Comparison of ENCODE assay signal across 8 cellular contexts in genomic region chr6:100228437-100229424, GRCh38.
DNase-seq lines count a peak whose midpoint lies in the region; ATAC-seq, FAIRE-seq and TF ChIP-seq lines count a peak whose summit lies in the region.

No MANE protein-coding gene starts in this region.

- H3K79me2 ChIP-seq in HepG2 (ENCODE audit: insufficient read depth, low read length): no peaks in the 10 kb centered on the region

- H3K9ac ChIP-seq in HepG2 (ENCODE audit: insufficient read depth, low read depth, low read length): no peak overlapping the region

- H3K4me2 ChIP-seq in HepG2 (ENCODE audit: low read depth, low read length): peak overlapping the region; percentile 82

- no peaks in the 10 kb centered on the region for H3K27me3 ChIP-seq in HepG2 (ENCODE audit: control insufficient read depth in 1 of 2, insufficient read depth in 2 of 2, low read length in 2 of 2)

- POLR2A ChIA-PET in HepG2 (lab: Yijun Ruan, JAX): interaction anchor here (0.7 kb wide), 1 partner anchor 24 kb away, joined by 3 read pairs; no protein-coding TSS in a partner anchor

- TF ChIP-seq CTCF in HepG2 (CRISPR knock-in tag; IDR thresholded peaks at IDR 0.05): no peak

- FAIRE-seq in HepG2 (lab: Jason Lieb, UNC): no peak

- CTCF ChIA-PET in HepG2 (lab: Yijun Ruan, JAX; ENCODE audit: low intra/inter-chr PET ratio, low total read pairs): no interaction called here

- peak overlapping the region; percentile 0 to 33 (median 23); a peak in 4 of 6 replicates for H3K4me3 ChIP-seq in HepG2 (replicated peaks in 1 of 3; ENCODE audit: insufficient read depth in 1 of 3, low read depth in 2 of 3, low read length in 3 of 3)

- in situ Hi-C loops in HepG2 (cut with HindIII; ENCODE audit: extremely low pct_ligation_motif_present, low pct_unique_long_range_greater_than_20kb): no loop called here

- no peaks in the 10 kb centered on the region for H3K9me3 ChIP-seq in HepG2 (ENCODE audit: low read length)

- H3K27ac ChIP-seq in HepG2 (ENCODE audit: extremely low read length, insufficient read depth, low read length): no peak overlapping the region

- no peak for TF ChIP-seq RAD21 in HepG2 (CRISPR knock-in tag; IDR thresholded peaks at IDR 0.05)

- H4K20me1 ChIP-seq in HepG2 (ENCODE audit: insufficient read depth, low read length): no peaks in the 10 kb centered on the region

- DNase-seq in NCI-H2196 (lab: John Stamatoyannopoulos, UW; ENCODE audit: unreplicated experiment): peak; percentile 45
- no peak for DNase-seq in NCI-H2196 treated with DMSO at 0.1 percent for 48 hours (lab: John Stamatoyannopoulos, UW; ENCODE audit: unreplicated experiment)
- DNase-seq in NCI-H2029 (lab: John Stamatoyannopoulos, UW): peak; percentile 51
- peak; percentile 93 for DNase-seq in dermis blood vessel endothelial cell
- peak; percentile 54 for DNase-seq in HepG2 (ENCODE audit: low spot score)
- DNase-seq in stimulated activated CD4-positive, alpha-beta T cell treated with anti-CD3 and anti-CD28 coated beads, Interleukin-4, amount 100 ng/mL, for 24 hours: peak; percentile 43

- no peak for TF ChIP-seq POLR2A in HepG2 (IDR thresholded peaks at IDR 0.05; ENCODE audit: insufficient read depth in 1 of 2, low read depth in 2 of 2, low read length in 2 of 2)

- intact Hi-C loops in HepG2 (cut with micrococcal nuclease; ENCODE audit: unreplicated experiment): no loop called here

- peak; percentile 100 for ATAC-seq in HG02852 (IDR thresholded peaks at IDR 0.05; ENCODE audit: unreplicated experiment)
- peak; percentile 63 to 69 for ATAC-seq in activated CD4-positive, CD25-positive, alpha-beta regulatory T cell treated with anti-CD3 and anti-CD28 coated beads, Interleukin-2, amount 50 U/mL, for 24 hours
- ATAC-seq in HepG2: peak; percentile 100

- BruUV-seq in HepG2 (replicated peaks; lab: Mats Ljungman, UMichigan): no TSS peak

- WGBS in HepG2 (ENCODE audit: low lambda C conversion rate): 11% methylated on average over 30 of the region's 38 CpGs

- no peak overlapping the region for H2AFZ ChIP-seq in HepG2 (ENCODE audit: low read length)

- TF ChIP-seq EP300 in HepG2 (IDR thresholded peaks at IDR 0.05; ENCODE audit: low read depth in 2 of 2, low read length in 2 of 2) (no peak), HepG2 (CRISPR knock-in tag; IDR thresholded peaks at IDR 0.05; ENCODE audit: borderline replicate concordance) (no peak)

- peaks cover 11% of the 10 kb centered on the region; the same call in 1 of the 2 replicates for H3K4me1 ChIP-seq in HepG2 (ENCODE audit: insufficient read depth, low read length)

- H3K36me3 ChIP-seq in HepG2 (replicated peaks in 1 of 2; ENCODE audit: control insufficient read depth in 1 of 2, insufficient read depth in 2 of 2, low read length in 2 of 2): no peaks in the 10 kb centered on the region

TF ChIP-seq in HepG2, 621 proteins besides CTCF, POLR2A, EP300 and RAD21 (continues in another document):
- TF ChIP-seq ZNF597 (CRISPR knock-in tag; IDR thresholded peaks at IDR 0.05) (no peak), REXO4 (CRISPR knock-in tag; IDR thresholded peaks at IDR 0.05; ENCODE audit: borderline replicate concordance) (no peak), MEIS2 (CRISPR knock-in tag; IDR thresholded peaks at IDR 0.05) (peak; percentile 91), ZNF337 (CRISPR knock-in tag; IDR thresholded peaks at IDR 0.05; ENCODE audit: borderline replicate concordance, low read depth) (no peak), PHF8 (CRISPR knock-in tag; IDR thresholded peaks at IDR 0.05) (peak; percentile 22; the same call in 1 of the 2 replicates), ZNF747 (CRISPR knock-in tag; IDR thresholded peaks at IDR 0.05; ENCODE audit: borderline replicate concordance) (no peak), ZBTB49 (CRISPR knock-in tag; IDR thresholded peaks at IDR 0.05; ENCODE audit: borderline replicate concordance) (no peak), THAP7 (CRISPR knock-in tag; IDR thresholded peaks at IDR 0.05) (no peak), IKZF1 (IDR thresholded peaks at IDR 0.05) (no peak), PHF21A (CRISPR knock-in tag; IDR thresholded peaks at IDR 0.05) (peak; percentile 40; the same call in 1 of the 2 replicates), ZNF7 (CRISPR knock-in tag; IDR thresholded peaks at IDR 0.05) (no peak), GATAD2A (CRISPR knock-in tag; IDR thresholded peaks at IDR 0.05) (no peak), FOXO1 (CRISPR knock-in tag; IDR thresholded peaks at IDR 0.05) (0 out of 2 replicates have a peak, but pooled peaks have one; percentile 24), ZGPAT (CRISPR knock-in tag; IDR thresholded peaks at IDR 0.05) (peak; percentile 43; the same call in 1 of the 2 replicates), ZNF382 (CRISPR knock-in tag; IDR thresholded peaks at IDR 0.05; ENCODE audit: borderline replicate concordance) (no peak), HNF4G (IDR thresholded peaks at IDR 0.05; ENCODE audit: borderline replicate concordance, low read depth, low read length) (no peak), HNF4G (CRISPR knock-in tag; IDR thresholded peaks at IDR 0.05; ENCODE audit: borderline replicate concordance, low read depth) (no peak), ZNF850 (CRISPR knock-in tag; conservative IDR thresholded peaks at IDR 0.05) (no peak), GABPB1 (CRISPR knock-in tag; IDR thresholded peaks at IDR 0.05) (peak; percentile 68), ATF1 (CRISPR knock-in tag; IDR thresholded peaks at IDR 0.05) (no peak), ZBTB43 (CRISPR knock-in tag; conservative IDR thresholded peaks at IDR 0.05) (0 out of 2 replicates have a peak, but pooled peaks have one; percentile 20), ZNF773 (CRISPR knock-in tag; IDR thresholded peaks at IDR 0.05; ENCODE audit: borderline replicate concordance) (no peak), ZKSCAN5 (CRISPR knock-in tag; IDR thresholded peaks at IDR 0.05) (no peak), ZFX (CRISPR knock-in tag; IDR thresholded peaks at IDR 0.05; ENCODE audit: low read depth) (peak; percentile 86), ZMAT5 (CRISPR knock-in tag; IDR thresholded peaks at IDR 0.05; ENCODE audit: borderline replicate concordance, low read depth) (no peak), ZNF547 (CRISPR knock-in tag; IDR thresholded peaks at IDR 0.05) (no peak)
